Comparison of ENCODE assay signal across 8 cellular contexts in the genomic region with DNA sequence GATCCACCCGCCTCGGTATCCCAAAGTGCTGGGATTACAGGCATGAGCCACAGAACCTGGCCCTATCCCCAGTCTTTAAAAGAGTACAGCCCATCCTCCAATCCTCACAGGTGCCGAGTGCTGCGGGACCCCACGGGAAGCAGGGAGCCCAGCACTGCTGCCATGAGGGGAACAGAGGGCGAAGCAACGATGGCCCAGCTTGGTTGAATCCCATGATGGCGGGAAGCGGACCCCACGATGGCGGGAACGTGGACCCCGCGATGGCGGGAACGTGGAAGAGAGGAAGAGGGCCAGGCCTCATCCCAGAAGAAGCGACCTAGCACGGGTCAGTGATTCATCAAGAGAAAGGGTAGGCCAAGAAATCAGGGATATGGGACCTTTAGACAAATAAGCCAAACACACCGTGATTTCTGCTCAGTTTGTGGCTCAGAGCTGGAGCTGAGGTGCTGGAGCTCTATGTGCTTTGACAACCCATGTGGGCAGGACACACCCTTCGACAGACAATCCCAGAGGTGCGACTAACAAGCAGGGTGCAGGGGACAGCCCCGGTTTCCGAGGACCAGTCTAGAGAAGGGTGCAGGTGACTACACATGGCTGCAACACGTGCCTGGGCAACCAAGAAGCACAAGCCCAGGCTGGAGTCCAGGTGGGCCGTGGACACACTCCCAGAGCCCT.
"Had no signal": no experiment of that assay in that cellular context is flagged by ENCODE, and none has a peak within 500 bp of the region (broad histone marks: within the 10 kb centered on the region; RNA-seq: fewer than 3 reads in every experiment).

No MANE protein-coding gene starts in this region.

- H3K9ac ChIP-seq: GM23248 had no signal

- H3K9me3 Mint-ChIP-seq: HFFc6 had no signal

- H2AFZ ChIP-seq: GM23248 had no signal

- ATAC-seq: HCT116, K562 had no signal

- H3K4me3 ChIP-seq: GM23248, HAP-1, K562 had no signal

- H3K27ac ChIP-seq: GM23248 had no signal

- H3K4me1 ChIP-seq: HAP-1 had no signal

- H3K4me3 Mint-ChIP-seq: HFFc6 had no signal

- DNase-seq: GM23248, GOT3, H7, HFFc6, IMR-90 had no signal

- H3K9me3 ChIP-seq: HAP-1 had no signal

- H3K27ac Mint-ChIP-seq: HFFc6 had no signal
